ENCODE assay signal across 12 cellular contexts in genomic region chr6:107154131-107154906, GRCh38. TPM values are rescaled to one million over a fixed set of nuclear protein-coding genes. Genes with fewer than 3 reads are reported as not detected.
DNase-seq lines count a peak whose midpoint lies in the region; ATAC-seq and TF ChIP-seq lines count a peak whose summit lies in the region.
"Had no signal": no experiment of that assay in that cellular context is flagged by ENCODE, and none has a peak within 500 bp of the region (broad histone marks: within the 10 kb centered on the region; RNA-seq: fewer than 3 reads in every experiment).

No MANE protein-coding gene starts in this region.

- 84% methylated on average over 13 of the region's 13 CpGs for WGBS in SK-N-SH (ENCODE audit: low lambda C conversion rate)

- H4K20me1 ChIP-seq in SK-N-SH (ENCODE audit: insufficient read depth) = no peaks in the 10 kb centered on the region

- no peak overlapping the region for H2AFZ ChIP-seq in SK-N-SH (ENCODE audit: low read depth)

- no peak for TF ChIP-seq EP300 in SK-N-SH (IDR thresholded peaks at IDR 0.05; ENCODE audit: borderline replicate concordance in 1 of 2, low read depth in 1 of 2, low read length in 1 of 2)

- no peaks in the 10 kb centered on the region for H3F3A ChIP-seq in SK-N-SH (replicated peaks; ENCODE audit: insufficient read depth)

- POLR2A ChIA-PET in SK-N-SH (lab: Yijun Ruan, JAX) = no interaction called here

- H3K9ac ChIP-seq in SK-N-SH = no peak overlapping the region

- H3K27ac ChIP-seq in SK-N-SH (ENCODE audit: low read depth in 2 of 2, low read length in 1 of 2) (peak overlapping the region in 1 of 2 experiments; percentile 16; a peak in 1 of 4 replicates), upper lobe of right lung (peak overlapping the region; percentile 45)
- H3K27ac ChIP-seq: cardiac muscle cell, uterus had no signal

- no peak for TF ChIP-seq CTCF in SK-N-SH (IDR thresholded peaks at IDR 0.05)
- TF ChIP-seq CTCF in upper lobe of right lung (IDR thresholded peaks at IDR 0.05) = no peak

- no peak for TF ChIP-seq RAD21 in SK-N-SH (IDR thresholded peaks at IDR 0.05; ENCODE audit: low read length)

- intact Hi-C loops in upper lobe of right lung (cut with DNase I) = no loop called here

- CTCF ChIA-PET in SK-N-SH (lab: Yijun Ruan, JAX) = interaction anchor here (1.1 to 1.5 kb wide), 4 partner anchors 13 to 694 kb away, joined by 3 to 5 read pairs (median 3); no protein-coding TSS in a partner anchor

- no peak overlapping the region for H3K4me3 ChIP-seq in SK-N-SH (ENCODE audit: low read depth in 2 of 2, low read length in 1 of 2)
- H3K4me3 ChIP-seq in upper lobe of right lung = no peak overlapping the region
- H3K4me3 ChIP-seq: cardiac muscle cell, uterus had no signal

- DNase-seq in SK-N-SH = peak; percentile 49
- DNase-seq in SHP77 (lab: John Stamatoyannopoulos, UW) = peak; percentile 78
- peak; percentile 58 for DNase-seq in kidney tubule cell (ENCODE audit: low spot score)
- DNase-seq in upper lobe of right lung = peak; percentile 73
- DNase-seq in middle frontal gyrus (ENCODE audit: extremely low spot score, low spot score) = no peak
- no peak for DNase-seq in LoVo (ENCODE audit: low spot score)
- DNase-seq: mammary epithelial cell, T-helper 9 cell, uterus had no signal

- no peak for ATAC-seq in SK-N-SH treated with all-trans-retinoic acid at 6 μM for 48 hours
- ATAC-seq in upper lobe of right lung = peak; percentile 40
- no peak for ATAC-seq in HG03135 (IDR thresholded peaks at IDR 0.05; ENCODE audit: unreplicated experiment)

- H3K9me3 ChIP-seq in SK-N-SH = no peaks in the 10 kb centered on the region
- no peaks in the 10 kb centered on the region for H3K9me3 ChIP-seq in upper lobe of right lung
- H3K9me3 ChIP-seq: uterus had no signal

- H3K4me2 ChIP-seq in SK-N-SH = no peak overlapping the region

- no peaks in the 10 kb centered on the region for H3K27me3 ChIP-seq in SK-N-SH (ENCODE audit: insufficient read depth)
- no peaks in the 10 kb centered on the region for H3K27me3 ChIP-seq in upper lobe of right lung
- H3K27me3 ChIP-seq: cardiac muscle cell, uterus had no signal

- no peaks in the 10 kb centered on the region for H3K9me2 ChIP-seq in SK-N-SH

- H3K4me1 ChIP-seq in SK-N-SH (ENCODE audit: control insufficient read depth in 1 of 2, insufficient read depth in 2 of 2, low read depth in 1 of 2, low read length in 1 of 2) (peaks cover 0 to 8% of the 10 kb centered on the region in 2 experiments; a peak in 2 of 4 replicates), upper lobe of right lung (no peaks in the 10 kb centered on the region)
- H3K4me1 ChIP-seq: uterus had no signal

- H3K79me2 ChIP-seq in SK-N-SH (ENCODE audit: insufficient read depth) = no peaks in the 10 kb centered on the region

- H3K36me3 ChIP-seq in SK-N-SH (replicated peaks in 1 of 2; ENCODE audit: control insufficient read depth in 1 of 2, insufficient read depth in 2 of 2, low read length in 1 of 2) (no peaks in the 10 kb centered on the region), upper lobe of right lung (no peaks in the 10 kb centered on the region)
- H3K36me3 ChIP-seq: cardiac muscle cell, uterus had no signal

TF ChIP-seq in SK-N-SH, 30 proteins besides CTCF, POLR2A, EP300 and RAD21 (continues in another document):
- TF ChIP-seq FOSL2 (IDR thresholded peaks at IDR 0.05; ENCODE audit: borderline replicate concordance, low read depth) = no peak
- TF ChIP-seq TCF12 (IDR thresholded peaks at IDR 0.05) = no peak
- TF ChIP-seq USF1 (IDR thresholded peaks at IDR 0.05; ENCODE audit: borderline replicate concordance, low read depth) = no peak
- no peak for TF ChIP-seq USF2 (IDR thresholded peaks at IDR 0.05; ENCODE audit: borderline replicate concordance, low read depth, low read length)
- TF ChIP-seq TAF1 (IDR thresholded peaks at IDR 0.05; ENCODE audit: borderline replicate concordance, low read depth, low read length) = no peak
- TF ChIP-seq FOXM1 (IDR thresholded peaks at IDR 0.05; ENCODE audit: low read depth) = no peak
- TF ChIP-seq ZBTB33 (IDR thresholded peaks at IDR 0.05; ENCODE audit: borderline replicate concordance, low read depth) = no peak
- TF ChIP-seq RXRA (IDR thresholded peaks at IDR 0.05; ENCODE audit: borderline replicate concordance, low read depth) = no peak

TF ChIP-seq in SK-N-SH treated with all-trans-retinoic acid at 6 μM for 48 hours, 23 proteins besides CTCF, POLR2A, EP300 and RAD21:
- TF ChIP-seq ZNF8 (CRISPR knock-in tag; IDR thresholded peaks at IDR 0.05) (no peak), PATZ1 (CRISPR knock-in tag; IDR thresholded peaks at IDR 0.05; ENCODE audit: borderline replicate concordance) (no peak), POU6F1 (CRISPR knock-in tag; IDR thresholded peaks at IDR 0.05; ENCODE audit: borderline replicate concordance, low read depth) (no peak), ISL1 (CRISPR knock-in tag; IDR thresholded peaks at IDR 0.05) (no peak), GLIS3 (CRISPR knock-in tag; IDR thresholded peaks at IDR 0.05) (no peak), ARNTL (CRISPR knock-in tag; IDR thresholded peaks at IDR 0.05; ENCODE audit: borderline replicate concordance, low read depth) (no peak), ZFP30 (CRISPR knock-in tag; IDR thresholded peaks at IDR 0.05) (no peak), ESRRG (CRISPR knock-in tag; IDR thresholded peaks at IDR 0.05) (no peak), OSR1 (CRISPR knock-in tag; IDR thresholded peaks at IDR 0.05) (no peak), ZNF565 (CRISPR knock-in tag; conservative IDR thresholded peaks at IDR 0.05; ENCODE audit: low read depth) (no peak), PPARA (CRISPR knock-in tag; IDR thresholded peaks at IDR 0.05; ENCODE audit: borderline replicate concordance) (no peak), CREB5 (CRISPR knock-in tag; IDR thresholded peaks at IDR 0.05; ENCODE audit: low read depth) (no peak), CSRNP3 (CRISPR knock-in tag; IDR thresholded peaks at IDR 0.05) (no peak), BACH2 (CRISPR knock-in tag; IDR thresholded peaks at IDR 0.05; ENCODE audit: borderline replicate concordance) (no peak), ZNF70 (CRISPR knock-in tag; IDR thresholded peaks at IDR 0.05) (no peak), TCF4 (CRISPR knock-in tag; IDR thresholded peaks at IDR 0.05; ENCODE audit: borderline replicate concordance) (no peak), CSDC2 (CRISPR knock-in tag; IDR thresholded peaks at IDR 0.05) (no peak), TOX (CRISPR knock-in tag; IDR thresholded peaks at IDR 0.05; ENCODE audit: borderline replicate concordance) (no peak)

RNA-seq across cellular contexts. Expression of gene BEND3, which starts 39.0 kb away (rescaled TPM):
- polyA plus RNA-seq in SK-N-SH (2012; rRNA removed) = 0.93 and 1.0 TPM in 2 replicates
- 0.80 and 1.1 TPM in 2 replicates for polyA plus RNA-seq in SK-N-SH (2012; cell fraction: cytosol; rRNA removed)
- 1.4 and 1.8 TPM in 2 replicates for polyA plus RNA-seq in SK-N-SH (2012; cell fraction: nucleus; rRNA removed)
- total RNA-seq in upper lobe of right lung = 3.8 TPM

Comparison
In these comparisons a context has a peak if more than half of its experiments do, and no peak if none do; other contexts are left out.
1. DNase-seq: peak in SK-N-SH (single experiment), SHP77 (2 of 2), kidney tubule cell (single experiment) and upper lobe of right lung (single experiment); none in middle frontal gyrus (single experiment) and LoVo (single experiment).